In the genomic region with DNA sequence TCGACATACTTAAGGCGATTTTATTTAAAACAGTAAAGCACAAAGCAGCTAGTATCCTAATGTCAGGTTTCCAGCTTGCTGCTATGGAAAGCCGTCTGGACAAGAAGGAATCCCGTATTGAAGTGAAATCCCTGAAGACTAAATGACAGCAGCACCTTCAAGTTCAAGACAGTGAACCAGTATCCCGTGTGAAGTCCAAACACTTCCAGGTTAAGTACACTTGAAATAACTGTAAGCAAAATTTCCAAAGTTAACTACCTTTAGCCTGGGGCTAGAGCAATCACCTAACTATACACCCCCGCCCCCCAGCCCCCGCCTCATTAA, we compare ENCODE assay signal across 9 cellular contexts. TPM values are rescaled to one million over a fixed set of nuclear protein-coding genes. Genes with fewer than 3 reads are reported as not detected.
DNase-seq lines count a peak whose midpoint lies in the region; ATAC-seq and TF ChIP-seq lines count a peak whose summit lies in the region.
"Had no signal": no experiment of that assay in that cellular context is flagged by ENCODE, and none has a peak within 500 bp of the region (broad histone marks: within the 10 kb centered on the region; RNA-seq: fewer than 3 reads in every experiment).

No MANE protein-coding gene starts in this region.

- H4K20me1 ChIP-seq in KMS-11 (ENCODE audit: insufficient read depth): no peaks in the 10 kb centered on the region

- H3K36me3 Mint-ChIP-seq in natural killer cell treated with Interleukin-12 subunit alpha and Interleukin-12 subunit beta and Interleukin-15 and Interleukin-18, amount 100 ng/mL, for 72 hours: no peaks in the 10 kb centered on the region
- H3K36me3 Mint-ChIP-seq in stimulated activated memory B cell treated with anti-CD40 and anti-IgM and Interleukin-4, amounts not matched to agents 10 μg/mL and 1 μg/mL and 100 μg/mL, for 72 hours: no peaks in the 10 kb centered on the region

- no peak for DNase-seq in BE2C
- no peak for DNase-seq in dorsolateral prefrontal cortex
- no peak for DNase-seq in natural killer cell treated with Interleukin-12 subunit alpha and Interleukin-12 subunit beta and Interleukin-15 and Interleukin-18, amount 100 ng/mL, for 72 hours (ENCODE audit: low spot score)
- no peak for DNase-seq in A172 (ENCODE audit: low spot score)
- DNase-seq in GM19238 (ENCODE audit: insufficient read length, low spot score): no peak
- DNase-seq in NCI-H345 treated with DMSO at 0.1 percent for 48 hours (lab: John Stamatoyannopoulos, UW; ENCODE audit: unreplicated experiment): no peak
- DNase-seq: NCI-H510A had no signal

- peaks cover 8 to 12% of the 10 kb centered on the region in 2 donors for H3K4me1 Mint-ChIP-seq in natural killer cell treated with Interleukin-12 subunit alpha and Interleukin-12 subunit beta and Interleukin-15 and Interleukin-18, amount 100 ng/mL, for 72 hours (ENCODE audit: low read depth in 2 of 2)
- H3K4me1 Mint-ChIP-seq in stimulated activated memory B cell treated with anti-CD40 and anti-IgM and Interleukin-4, amounts not matched to agents 10 μg/mL and 1 μg/mL and 100 μg/mL, for 72 hours: peaks cover 6% of the 10 kb centered on the region

- H3K9ac ChIP-seq in KMS-11: no peak overlapping the region

- no peak for TF ChIP-seq CTCF in BE2C (IDR thresholded peaks at IDR 0.05; ENCODE audit: low read depth, low read length)
- no peak for TF ChIP-seq CTCF in KMS-11 (conservative IDR thresholded peaks at IDR 0.05; ENCODE audit: low read depth, low read length)
- TF ChIP-seq CTCF in dorsolateral prefrontal cortex (IDR thresholded peaks at IDR 0.05 in 54 of 56, conservative IDR thresholded peaks at IDR 0.05 in 2 of 56; ENCODE audit: low read depth in 1 of 56, partially characterized antibody in 56 of 56): no peak

- intact Hi-C loops in dorsolateral prefrontal cortex (cut with DNase I): loop anchor here (2.0 to 10.0 kb wide), 3 partner anchors 75 to 127 kb away; no protein-coding TSS in a partner anchor

- no peak overlapping the region for H3K27ac Mint-ChIP-seq in natural killer cell treated with Interleukin-12 subunit alpha and Interleukin-12 subunit beta and Interleukin-15 and Interleukin-18, amount 100 ng/mL, for 72 hours
- H3K27ac Mint-ChIP-seq in stimulated activated memory B cell treated with anti-CD40 and anti-IgM and Interleukin-4, amounts not matched to agents 10 μg/mL and 1 μg/mL and 100 μg/mL, for 72 hours: no peak overlapping the region

- H3K9me3 Mint-ChIP-seq in natural killer cell treated with Interleukin-12 subunit alpha and Interleukin-12 subunit beta and Interleukin-15 and Interleukin-18, amount 100 ng/mL, for 72 hours: no peaks in the 10 kb centered on the region
- no peaks in the 10 kb centered on the region for H3K9me3 Mint-ChIP-seq in stimulated activated memory B cell treated with anti-CD40 and anti-IgM and Interleukin-4, amounts not matched to agents 10 μg/mL and 1 μg/mL and 100 μg/mL, for 72 hours

- H3K36me3 ChIP-seq in BE2C (no peaks in the 10 kb centered on the region; the same call in 1 of the 2 replicates), KMS-11 (ENCODE audit: insufficient read depth) (no peaks in the 10 kb centered on the region)

- no peak for ATAC-seq in natural killer cell treated with Interleukin-12 subunit alpha and Interleukin-12 subunit beta and Interleukin-15 and Interleukin-18, amount 100 ng/mL, for 72 hours
- ATAC-seq in stimulated activated memory B cell treated with anti-CD40 and anti-IgM and Interleukin-4, amounts not matched to agents 10 μg/mL and 1 μg/mL and 100 μg/mL, for 72 hours: no peak

- peak overlapping the region; percentile 61; the same call in 1 of the 2 replicates for H2AFZ ChIP-seq in KMS-11 (ENCODE audit: low read depth)

- H3K4me3 Mint-ChIP-seq in natural killer cell treated with Interleukin-12 subunit alpha and Interleukin-12 subunit beta and Interleukin-15 and Interleukin-18, amount 100 ng/mL, for 72 hours: peak overlapping the region; percentile 75
- H3K4me3 Mint-ChIP-seq in stimulated activated memory B cell treated with anti-CD40 and anti-IgM and Interleukin-4, amounts not matched to agents 10 μg/mL and 1 μg/mL and 100 μg/mL, for 72 hours: no peak overlapping the region

- H3K27me3 ChIP-seq in BE2C (no peaks in the 10 kb centered on the region), KMS-11 (ENCODE audit: insufficient read depth, low read depth) (no peaks in the 10 kb centered on the region), dorsolateral prefrontal cortex (no peaks in the 10 kb centered on the region)

- H3K4me1 ChIP-seq in BE2C (peaks cover 14% of the 10 kb centered on the region), KMS-11 (ENCODE audit: low read depth, poor library complexity, severe bottlenecking) (peaks cover 9% of the 10 kb centered on the region)

- peaks cover 7 to 8% of the 10 kb centered on the region in 2 donors for H3K27me3 Mint-ChIP-seq in natural killer cell treated with Interleukin-12 subunit alpha and Interleukin-12 subunit beta and Interleukin-15 and Interleukin-18, amount 100 ng/mL, for 72 hours
- peaks cover 12% of the 10 kb centered on the region for H3K27me3 Mint-ChIP-seq in stimulated activated memory B cell treated with anti-CD40 and anti-IgM and Interleukin-4, amounts not matched to agents 10 μg/mL and 1 μg/mL and 100 μg/mL, for 72 hours

- H3K4me3 ChIP-seq in BE2C (ENCODE audit: low read depth, low read length) (peak overlapping the region; percentile 71), KMS-11 (IDR thresholded peaks at IDR 0.05; ENCODE audit: insufficient read depth, low read depth, low read length) (no peak overlapping the region), dorsolateral prefrontal cortex (peak overlapping the region; percentile 66 to 98 (median 88))

- no peaks in the 10 kb centered on the region for H3K79me2 ChIP-seq in KMS-11 (ENCODE audit: insufficient read depth, low read depth)

- no peak overlapping the region for H3K27ac ChIP-seq in KMS-11
- peak overlapping the region in 35 of 59 donors; percentile 3 to 99 (median 90) for H3K27ac ChIP-seq in dorsolateral prefrontal cortex

- no peaks in the 10 kb centered on the region for H3K9me3 ChIP-seq in BE2C

- no peak overlapping the region; the same call in 1 of the 2 replicates for H3K4me2 ChIP-seq in KMS-11

RNA-seq across cellular contexts. Expression of a gene that starts 1.2 kb away (rescaled TPM):
- polyA plus RNA-seq in BE2C (2012; ENCODE audit: insufficient read depth, insufficient read length, low read depth): 14.1 TPM
- 100 to 1,000 TPM in 18 of 120 experiments, 10 to 100 TPM in 102; 52.5 to 138 (median 83.9) TPM for total RNA-seq in dorsolateral prefrontal cortex
- 1 to 10 TPM; 2.7 to 8.0 TPM for total RNA-seq in natural killer cell treated with Interleukin-12 subunit alpha and Interleukin-12 subunit beta and Interleukin-15 and Interleukin-18, amount 100 ng/mL, for 72 hours
- 44.0 and 78.1 TPM in 2 replicates for total RNA-seq in A172 (2014; rRNA removed; shearing (Covaris generic))
